In the genomic region with DNA sequence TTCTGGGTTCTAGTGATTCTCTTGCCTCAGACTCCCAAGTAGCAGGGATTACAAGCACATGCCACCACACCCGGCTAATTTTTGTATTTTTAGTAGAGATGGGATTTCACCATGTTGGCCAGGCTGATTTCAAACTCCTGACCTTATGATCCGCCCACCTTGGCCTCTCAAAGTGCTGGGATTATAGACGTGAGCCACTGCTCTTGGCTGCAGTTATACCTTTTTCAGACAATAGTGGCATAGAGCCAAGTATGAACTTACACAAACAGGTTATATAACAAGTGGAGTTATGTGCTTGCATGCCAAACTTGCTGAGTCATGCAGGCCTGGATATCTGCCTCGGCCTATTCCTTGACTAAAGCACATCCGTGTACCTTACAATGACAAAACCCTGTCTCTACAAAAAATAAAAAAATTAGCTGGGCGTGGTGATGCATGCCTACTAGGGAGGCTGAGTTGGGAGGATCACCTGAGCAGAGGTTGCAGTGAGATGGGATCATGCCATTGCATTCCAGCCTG, we compare ENCODE assay signal across 8 cellular contexts. TPM values are rescaled to one million over a fixed set of nuclear protein-coding genes. Genes with fewer than 3 reads are reported as not detected.
DNase-seq lines count a peak whose midpoint lies in the region; ATAC-seq and TF ChIP-seq lines count a peak whose summit lies in the region.
"Not testable (repeated sequence)": the region's sequence is repeated elsewhere in the genome, so short reads cannot be mapped to it uniquely, and the experiment has no call there.

No MANE protein-coding gene starts in this region.

- not testable (repeated sequence) for H3K4me1 ChIP-seq in PC-3 (ENCODE audit: insufficient read depth, low read length); parathyroid adenoma
- H3K4me1 ChIP-seq in adrenal gland (replicated peaks in 1 of 2) = peaks cover 15 to 20% of the 10 kb centered on the region in 2 donors

- intact Hi-C loops in PC-3 (cut with micrococcal nuclease) = loop anchor here (1.0 to 5.0 kb wide), 2 partner anchors 19 to 34 kb away; no protein-coding TSS in a partner anchor
- intact Hi-C loops in adrenal gland (cut with DNase I) = not testable (repeated sequence)

- H3K4me1 Mint-ChIP-seq in type B pancreatic cell (ENCODE audit: unreplicated experiment) = not testable (repeated sequence)

- DNase-seq in DMS53 (lab: John Stamatoyannopoulos, UW) (peak; percentile 80), LNCaP clone FGC (ENCODE audit: low read depth) (peak; percentile 98), PC-3 (peak; percentile 100), adrenal gland (peak; percentile 86 to 97 (median 93)), kidney epithelial cell (ENCODE audit: low read depth) (peak; percentile 88)
- not testable (repeated sequence) for DNase-seq in type B pancreatic cell (ENCODE audit: extremely low spot score, unreplicated experiment)

- peak overlapping the region; percentile 45 for H3K9ac ChIP-seq in PC-3 (ENCODE audit: low read length)
- H3K9ac ChIP-seq in parathyroid adenoma = not testable (repeated sequence)

- H3K4me3 ChIP-seq in LNCaP clone FGC (ENCODE audit: low read depth, low read length); PC-3 (ENCODE audit: low read length); adrenal gland; kidney epithelial cell (ENCODE audit: low read depth, low read length); parathyroid adenoma (ENCODE audit: low read depth, low read length): not testable (repeated sequence)

- 13 to 18% (median 15%) methylated on average over 6 of the region's 6 CpGs for WGBS in adrenal gland, 4 donors

- 0 out of 2 replicates have a peak overlapping the region, but pooled peaks have one; percentile 17 for H3K4me2 ChIP-seq in PC-3 (ENCODE audit: low read length)
- not testable (repeated sequence) for H3K4me2 ChIP-seq in parathyroid adenoma (ENCODE audit: low read length)

- H2AFZ ChIP-seq in PC-3 (ENCODE audit: low read length) = not testable (repeated sequence)
- peak overlapping the region; percentile 7 for H2AFZ ChIP-seq in parathyroid adenoma

- not testable (repeated sequence) for H3K79me2 ChIP-seq in PC-3 (ENCODE audit: low read length); parathyroid adenoma

- not testable (repeated sequence) for H3K36me3 Mint-ChIP-seq in type B pancreatic cell

- H3K9me2 ChIP-seq in PC-3 (replicated peaks; ENCODE audit: low read length) = not testable (repeated sequence)

- not testable (repeated sequence) for H3K9me3 ChIP-seq in PC-3 (ENCODE audit: low read length); adrenal gland (replicated peaks in 1 of 3); parathyroid adenoma (ENCODE audit: control insufficient read depth, low read length)

- BruUV-seq in PC-3 (replicated peaks; lab: Mats Ljungman, UMichigan) = not testable (repeated sequence)

- TF ChIP-seq CTCF in LNCaP clone FGC (IDR thresholded peaks at IDR 0.05; ENCODE audit: control insufficient read depth, extremely low read depth, insufficient read depth); PC-3 (conservative IDR thresholded peaks at IDR 0.05; ENCODE audit: low read depth, low read length); adrenal gland (IDR thresholded peaks at IDR 0.05); kidney epithelial cell (IDR thresholded peaks at IDR 0.05; ENCODE audit: insufficient read depth, low read length, poor library complexity, severe bottlenecking); parathyroid adenoma (IDR thresholded peaks at IDR 0.05); type B pancreatic cell (conservative IDR thresholded peaks at IDR 0.05): not testable (repeated sequence)

- peak overlapping the region; percentile 58 for H3K4me3 Mint-ChIP-seq in type B pancreatic cell

- H3K27ac ChIP-seq in PC-3 (ENCODE audit: low read length) (peak overlapping the region; percentile 65), adrenal gland (peak overlapping the region in 4 of 5 donors; percentile 35 to 90 (median 85))
- not testable (repeated sequence) for H3K27ac ChIP-seq in parathyroid adenoma

- H3K27me3 Mint-ChIP-seq in type B pancreatic cell = not testable (repeated sequence)

- H4K20me1 ChIP-seq in PC-3 (ENCODE audit: low read length) = not testable (repeated sequence)

- peak; percentile 97 for ATAC-seq in PC-3
- peak; percentile 96 for ATAC-seq in esophagus mucosa

- peaks cover 17% of the 10 kb centered on the region for H3K9me3 Mint-ChIP-seq in type B pancreatic cell

- not testable (repeated sequence) for TF ChIP-seq POLR2A in adrenal gland (IDR thresholded peaks at IDR 0.05)

- peak overlapping the region; percentile 94 for H3K27ac Mint-ChIP-seq in type B pancreatic cell

- CTCF ChIA-PET in PC-3 (lab: Charles Lee) = not testable (repeated sequence)

- H3K36me3 ChIP-seq in PC-3 (ENCODE audit: low read depth, low read length); adrenal gland (replicated peaks in 1 of 2); kidney epithelial cell (ENCODE audit: control insufficient read depth, insufficient read depth, low read length); parathyroid adenoma (ENCODE audit: control insufficient read depth, insufficient read depth, low read length): not testable (repeated sequence)

- POLR2A ChIA-PET in PC-3 (lab: Charles Lee; ENCODE audit: unreplicated experiment) = not testable (repeated sequence)

- H3F3A ChIP-seq in PC-3 (ENCODE audit: low read length, unreplicated experiment) = not testable (repeated sequence)

- not testable (repeated sequence) for H3K27me3 ChIP-seq in PC-3 (ENCODE audit: low read length); adrenal gland; kidney epithelial cell (ENCODE audit: control insufficient read depth, insufficient read depth, low read length); parathyroid adenoma (ENCODE audit: control insufficient read depth, insufficient read depth, low read length)

RNA-seq across cellular contexts. Expression of gene KLHDC8B, which starts 47.1 kb away (rescaled TPM):
- 24.3 and 34.4 TPM in 2 replicates for total RNA-seq in PC-3 (2014; rRNA removed)
- total RNA-seq in adrenal gland = 100 to 1,000 TPM; 195 to 501 (median 247) TPM
- 100 to 1,000 TPM; 127 to 226 (median 171) TPM for polyA plus RNA-seq in adrenal gland
- total RNA-seq in esophagus mucosa = 39.6 TPM
- 6.4 and 10.1 TPM in 2 replicates for total RNA-seq in kidney epithelial cell
- 42.1 and 57.6 TPM in 2 replicates for total RNA-seq in type B pancreatic cell (ENCODE audit: low replicate concordance)

RNA-seq across cellular contexts. Expression of gene CCDC71, which starts 52.4 kb away (rescaled TPM):
- total RNA-seq in PC-3 (2014; rRNA removed) = 19.4 and 27.7 TPM in 2 replicates
- total RNA-seq in adrenal gland = 10 to 100 TPM; 23.5 to 46.4 (median 33.9) TPM
- 10 to 100 TPM; 13.4 to 17.7 (median 15.7) TPM for polyA plus RNA-seq in adrenal gland
- total RNA-seq in esophagus mucosa = 15.7 TPM
- total RNA-seq in kidney epithelial cell = 41.2 and 46.6 TPM in 2 replicates
- 27.4 and 28.5 TPM in 2 replicates for total RNA-seq in type B pancreatic cell (ENCODE audit: low replicate concordance)

RNA-seq across cellular contexts. Expression of gene C3orf62, which starts 58.5 kb away (rescaled TPM):
- total RNA-seq in PC-3 (2014; rRNA removed) = 3.9 and 10.3 TPM in 2 replicates
- total RNA-seq in adrenal gland = 1 to 10 TPM; 3.4 to 7.4 (median 5.0) TPM
- polyA plus RNA-seq in adrenal gland = 10 to 100 TPM in 2 of 3 donors, 1 to 10 TPM in 1; 7.9 to 17.9 (median 15.1) TPM
- total RNA-seq in esophagus mucosa = 4.5 TPM
- total RNA-seq in kidney epithelial cell = 1.1 and 1.5 TPM in 2 replicates
- total RNA-seq in type B pancreatic cell (ENCODE audit: low replicate concordance) = 5.6 and 10.7 TPM in 2 replicates
